ENCODE assay signal across 27 cellular contexts in the genomic region with DNA sequence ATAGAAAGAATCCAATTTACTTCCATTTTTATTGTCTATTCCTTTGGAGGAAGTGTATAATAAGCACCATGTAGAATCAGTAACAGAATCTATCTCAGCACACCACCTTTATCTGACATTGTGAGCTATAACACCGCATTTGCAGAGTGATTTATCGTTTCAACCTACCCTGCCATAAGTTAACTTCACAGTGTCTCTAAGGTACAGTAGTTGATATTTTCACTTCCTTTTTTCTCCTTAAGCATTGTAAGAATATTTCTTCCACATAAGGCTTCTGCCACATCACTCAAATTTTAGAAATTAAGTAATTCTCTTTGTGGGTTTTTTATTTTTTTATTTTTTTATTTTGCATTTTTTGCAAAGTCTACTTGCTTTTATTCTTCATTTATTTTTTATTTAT.
"Had no signal": no experiment of that assay in that cellular context is flagged by ENCODE, and none has a peak within 500 bp of the region (broad histone marks: within the 10 kb centered on the region; RNA-seq: fewer than 3 reads in every experiment).

No MANE protein-coding gene starts in this region.

- H3K4me1 Mint-ChIP-seq: activated CD4-positive, alpha-beta T cell treated with anti-CD3 and anti-CD28 coated beads, Interleukin-2, amount 10 ng/mL, durations not matched to agents 7 days and 5 days; activated naive CD4-positive, alpha-beta T cell treated with anti-CD3 and anti-CD28 coated beads, Interleukin-2, amount 10 ng/mL, durations not matched to agents 7 days and 5 days; activated naive CD8-positive, alpha-beta T cell treated with anti-CD3 and anti-CD28 coated beads, Interleukin-2, amount 10 ng/mL, durations not matched to agents 7 days and 5 days; brain; endodermal cell had no signal

- H3K4me3 ChIP-seq: ascending aorta, breast epithelium, cardiac muscle cell, colonic mucosa had no signal

- H3K4me3 Mint-ChIP-seq: activated CD4-positive, alpha-beta T cell treated with anti-CD3 and anti-CD28 coated beads, Interleukin-2, amount 10 ng/mL, durations not matched to agents 7 days and 5 days; activated CD8-positive, alpha-beta T cell treated with anti-CD3 and anti-CD28 coated beads for 36 hours; activated naive CD4-positive, alpha-beta T cell treated with anti-CD3 and anti-CD28 coated beads, Interleukin-2, amount 10 ng/mL, durations not matched to agents 7 days and 5 days; activated naive CD8-positive, alpha-beta T cell treated with anti-CD3 and anti-CD28 coated beads, Interleukin-2, amount 10 ng/mL, durations not matched to agents 7 days and 5 days; activated T-cell treated with anti-CD3 and anti-CD28 coated beads, Interleukin-2, amount 50 U/mL, for 4 hours; brain; endodermal cell had no signal

- H3K36me3 ChIP-seq: ascending aorta, breast epithelium, cardiac muscle cell, colonic mucosa had no signal

- FAIRE-seq: frontal cortex had no signal

- H3K9me3 ChIP-seq: ascending aorta, breast epithelium, colonic mucosa had no signal

- H3K36me3 Mint-ChIP-seq: activated naive CD4-positive, alpha-beta T cell treated with anti-CD3 and anti-CD28 coated beads, Interleukin-2, amount 10 ng/mL, durations not matched to agents 7 days and 5 days; activated naive CD4-positive, alpha-beta T cell treated with anti-CD3 and anti-CD28 coated beads, Interleukin-2, amount 50 U/mL, for 72 hours; activated naive CD8-positive, alpha-beta T cell treated with anti-CD3 and anti-CD28 coated beads, Interleukin-2, amount 10 ng/mL, durations not matched to agents 7 days and 5 days; brain had no signal

- H3K27ac ChIP-seq: ascending aorta, breast epithelium, cardiac muscle cell, colonic mucosa had no signal

- H3K9me3 Mint-ChIP-seq: activated CD4-positive, alpha-beta T cell treated with anti-CD3 and anti-CD28 coated beads, Interleukin-2, amount 10 ng/mL, durations not matched to agents 7 days and 5 days; activated CD8-positive, alpha-beta T cell treated with anti-CD3 and anti-CD28 coated beads for 36 hours; activated naive CD4-positive, alpha-beta T cell treated with anti-CD3 and anti-CD28 coated beads, Interleukin-2, amount 10 ng/mL, durations not matched to agents 7 days and 5 days; activated naive CD4-positive, alpha-beta T cell treated with anti-CD3 and anti-CD28 coated beads, Interleukin-2, amount 50 U/mL, for 72 hours; activated naive CD8-positive, alpha-beta T cell treated with anti-CD3 and anti-CD28 coated beads, Interleukin-2, amount 10 ng/mL, durations not matched to agents 7 days and 5 days; activated T-cell treated with anti-CD3 and anti-CD28 coated beads, Interleukin-2, amount 50 U/mL, for 4 hours; endodermal cell had no signal

- DNase-seq: activated CD4-positive, alpha-beta T cell treated with anti-CD3 and anti-CD28 coated beads for 1 hour; activated CD4-positive, alpha-beta T cell treated with anti-CD3 and anti-CD28 coated beads for 4 hours; activated CD4-positive, alpha-beta T cell treated with anti-CD3 and anti-CD28 coated beads, Interleukin-2, amount 10 ng/mL, durations not matched to agents 7 days and 5 days; activated CD4-positive, alpha-beta T cell treated with anti-CD3 and anti-CD28 coated beads, Interleukin-2, amount 50 U/mL, for 48 hours; activated CD8-positive, alpha-beta memory T cell treated with anti-CD3 and anti-CD28 coated beads for 24 hours; activated CD8-positive, alpha-beta T cell treated with anti-CD3 and anti-CD28 coated beads for 36 hours; activated gamma-delta T cell; activated naive CD4-positive, alpha-beta T cell; activated naive CD4-positive, alpha-beta T cell treated with anti-CD3 and anti-CD28 coated beads, Interleukin-2, amount 10 ng/mL, durations not matched to agents 7 days and 5 days; activated naive CD8-positive, alpha-beta T cell treated with anti-CD3 and anti-CD28 coated beads, Interleukin-2, amount 10 ng/mL, durations not matched to agents 7 days and 5 days; activated T-cell treated with anti-CD3 and anti-CD28 coated beads, Interleukin-2, amount 50 U/mL, for 4 hours; central memory CD4-positive, alpha-beta T cell; cerebellar nuclear complex; colonic mucosa; effector memory CD4-positive, alpha-beta T cell; endodermal cell; foreskin fibroblast; head of caudate nucleus; hippocampal formation; T-helper 2 cell had no signal

- H3K27me3 Mint-ChIP-seq: activated CD4-positive, alpha-beta T cell treated with anti-CD3 and anti-CD28 coated beads, Interleukin-2, amount 10 ng/mL, durations not matched to agents 7 days and 5 days; activated naive CD4-positive, alpha-beta T cell treated with anti-CD3 and anti-CD28 coated beads, Interleukin-2, amount 10 ng/mL, durations not matched to agents 7 days and 5 days; brain had no signal

- H3K4me1 ChIP-seq: breast epithelium, colonic mucosa had no signal

- H3K27ac Mint-ChIP-seq: activated CD4-positive, alpha-beta T cell treated with anti-CD3 and anti-CD28 coated beads, Interleukin-2, amount 10 ng/mL, durations not matched to agents 7 days and 5 days; activated CD8-positive, alpha-beta T cell treated with anti-CD3 and anti-CD28 coated beads for 36 hours; activated naive CD4-positive, alpha-beta T cell treated with anti-CD3 and anti-CD28 coated beads, Interleukin-2, amount 10 ng/mL, durations not matched to agents 7 days and 5 days; activated naive CD4-positive, alpha-beta T cell treated with anti-CD3 and anti-CD28 coated beads, Interleukin-2, amount 50 U/mL, for 72 hours; activated naive CD8-positive, alpha-beta T cell treated with anti-CD3 and anti-CD28 coated beads, Interleukin-2, amount 10 ng/mL, durations not matched to agents 7 days and 5 days; endodermal cell had no signal

- ATAC-seq: activated CD8-positive, alpha-beta T cell treated with anti-CD3 and anti-CD28 coated beads for 36 hours; activated naive CD4-positive, alpha-beta T cell treated with anti-CD3 and anti-CD28 coated beads, Interleukin-2, amount 50 U/mL, for 72 hours; activated T-cell treated with anti-CD3 and anti-CD28 coated beads, Interleukin-2, amount 50 U/mL, for 4 hours; esophagus mucosa had no signal

- H3K27me3 ChIP-seq: ascending aorta, breast epithelium, cardiac muscle cell, colonic mucosa had no signal
